10 cellular contexts compared by ENCODE assay signal in the genomic region with DNA sequence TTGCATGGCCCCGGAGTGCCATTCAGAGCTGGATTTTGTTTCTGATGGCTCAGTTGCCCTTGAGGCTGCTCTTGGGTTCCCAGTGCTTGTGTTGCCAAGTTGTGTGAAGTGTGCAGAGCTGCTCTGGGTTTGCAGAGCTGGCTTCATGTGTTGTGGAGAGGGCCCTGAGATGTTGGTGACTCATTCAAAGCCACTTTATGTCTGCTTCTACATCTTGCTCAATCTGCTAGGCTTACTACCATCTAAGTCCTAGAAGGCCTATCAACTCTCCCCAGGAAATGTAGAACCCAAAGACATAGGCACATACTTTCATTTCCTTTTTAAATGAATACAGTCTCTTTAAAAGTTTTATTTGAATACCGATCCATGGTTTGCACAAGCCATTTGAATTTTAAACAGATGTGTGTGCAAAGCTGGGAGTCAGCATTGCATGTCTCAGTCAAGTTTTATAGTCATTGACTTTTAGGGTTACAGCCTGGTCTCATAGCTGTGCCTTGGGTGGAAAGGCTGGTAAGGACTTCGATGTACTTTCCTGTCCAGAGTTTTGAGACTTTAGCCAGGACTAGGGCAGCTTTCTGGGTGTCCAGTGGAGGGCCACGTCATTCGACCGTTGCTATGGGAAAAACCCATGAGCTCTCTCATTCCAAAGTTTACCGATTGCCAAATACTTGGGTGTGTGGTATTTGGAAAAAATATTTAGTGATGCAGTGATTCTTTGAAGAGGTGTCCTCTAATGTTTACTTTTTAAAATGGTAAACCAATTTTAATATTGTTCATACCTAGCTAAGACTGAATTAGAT.
A peak's percentile ranks its signal among the peaks of the same experiment; 100 is the strongest.
DNase-seq lines count a peak whose midpoint lies in the region; TF ChIP-seq lines count a peak whose summit lies in the region.
"Had no signal": no experiment of that assay in that cellular context is flagged by ENCODE, and none has a peak within 500 bp of the region (broad histone marks: within the 10 kb centered on the region; RNA-seq: fewer than 3 reads in every experiment).

No MANE protein-coding gene starts in this region.

- H3K4me3 ChIP-seq in A673 (ENCODE audit: low read depth, low read length, poor library complexity, severe bottlenecking) (no peak overlapping the region), adipocyte (ENCODE audit: low read length) (peak overlapping the region; percentile 60)
- H3K4me3 ChIP-seq: heart right ventricle had no signal

- no peaks in the 10 kb centered on the region for H3K27me3 ChIP-seq in A673 (replicated peaks; ENCODE audit: insufficient read depth, low read depth, low read length, poor library complexity)
- H3K27me3 ChIP-seq in adipocyte (replicated peaks; ENCODE audit: control insufficient read depth, insufficient read depth, low read length), result no peaks in the 10 kb centered on the region
- H3K27me3 ChIP-seq: heart right ventricle had no signal

- TF ChIP-seq CTCF in A673 (conservative IDR thresholded peaks at IDR 0.05; ENCODE audit: low read depth, low read length), result no peak

- intact Hi-C loops in A673 (cut with micrococcal nuclease; ENCODE audit: unreplicated experiment), result no loop called here

- H3K27ac ChIP-seq in A673 (ENCODE audit: low read depth, low read length, poor library complexity, severe bottlenecking), result no peak overlapping the region

- no peak overlapping the region for H3K9ac ChIP-seq in adipocyte (ENCODE audit: low read length)

- H3K36me3 ChIP-seq in A673 (ENCODE audit: insufficient read depth, low read length, poor library complexity, severe bottlenecking), result no peaks in the 10 kb centered on the region
- H3K36me3 ChIP-seq in adipocyte (ENCODE audit: control insufficient read depth, insufficient read depth, low read length, severe bottlenecking), result no peaks in the 10 kb centered on the region
- H3K36me3 ChIP-seq: heart right ventricle had no signal

- CTCF ChIA-PET in A673 (lab: Charles Lee), result no interaction called here

- DNase-seq in A673 (ENCODE audit: low spot score) (peak; percentile 19), HuH-7.5 (ENCODE audit: low spot score) (peak; percentile 48), adipocyte (ENCODE audit: low read depth) (peak; percentile 71), iris pigment epithelial cell (ENCODE audit: low read depth) (peak; percentile 89), mesenteric fat pad (ENCODE audit: low spot score) (no peak), KBM-7 (no peak), NCI-H510A (lab: John Stamatoyannopoulos, UW) (no peak)
- no peak for DNase-seq in activated CD4-positive, alpha-beta T cell treated with anti-CD3 and anti-CD28 coated beads, Interleukin-2, amount 50 U/mL, for 1 hour
- DNase-seq: heart right ventricle, NCI-H187 had no signal

- POLR2A ChIA-PET in A673 (lab: Charles Lee; ENCODE audit: low non-redundant PET), result no interaction called here

- in situ Hi-C loops in KBM-7 (cut with MboI; ENCODE audit: low pct_unique_long_range_greater_than_20kb, low sequenced_read_pairs), result no loop called here

- no TSS peak for BruUV-seq in A673 (replicated peaks; lab: Mats Ljungman, UMichigan)

- H3K4me1 ChIP-seq in A673 (ENCODE audit: insufficient read depth, low read length, poor library complexity, severe bottlenecking), result no peaks in the 10 kb centered on the region
- H3K4me1 ChIP-seq in adipocyte (ENCODE audit: control insufficient read depth, insufficient read depth, low read length), result peaks cover 18% of the 10 kb centered on the region

- H3K9me3 ChIP-seq in A673 (ENCODE audit: low read depth, low read length, poor library complexity, severe bottlenecking), result no peaks in the 10 kb centered on the region
- no peaks in the 10 kb centered on the region for H3K9me3 ChIP-seq in adipocyte (ENCODE audit: control insufficient read depth, low read length)
- H3K9me3 ChIP-seq: heart right ventricle had no signal

Comparison
In these comparisons a context has a peak if more than half of its experiments do, and no peak if none do; other contexts are left out.
1. DNase-seq: peak in A673 (single experiment), HuH-7.5 (single experiment), adipocyte (single experiment) and iris pigment epithelial cell (single experiment); none in activated CD4-positive, alpha-beta T cell treated with anti-CD3 and anti-CD28 coated beads, Interleukin-2, amount 50 U/mL, for 1 hour (single experiment), mesenteric fat pad (single experiment), KBM-7 (single experiment) and NCI-H510A (single experiment).